In genomic region chr12:132379057-132379456, GRCh38 we compare ENCODE assay signal across 4 cellular contexts. TPM values are rescaled to one million over a fixed set of nuclear protein-coding genes. Genes with fewer than 3 reads are reported as not detected.
"Had no signal": no experiment of that assay in that cellular context is flagged by ENCODE, and none has a peak within 500 bp of the region (broad histone marks: within the 10 kb centered on the region; RNA-seq: fewer than 3 reads in every experiment).

No MANE protein-coding gene starts in this region.

RNA-seq across cellular contexts. Expression of gene GALNT9, which starts 49.7 kb away (rescaled TPM):
- total RNA-seq: HT-29, HT1080, K562 had no signal
- polyA plus RNA-seq: HepG2, K562 had no signal
